10 cellular contexts compared by ENCODE assay signal in genomic region chr18:77087391-77088141, GRCh38. TPM values are rescaled to one million over a fixed set of nuclear protein-coding genes. Genes with fewer than 3 reads are reported as not detected.
A peak's percentile ranks its signal among the peaks of the same experiment; 100 is the strongest.
DNase-seq lines count a peak whose midpoint lies in the region; TF ChIP-seq lines count a peak whose summit lies in the region.
"Had no signal": no experiment of that assay in that cellular context is flagged by ENCODE, and none has a peak within 500 bp of the region (broad histone marks: within the 10 kb centered on the region; RNA-seq: fewer than 3 reads in every experiment).

No MANE protein-coding gene starts in this region.

- 23 to 26% methylated on average over 29 to 44 of the region's 55 CpGs for WGBS in tibial nerve, 2 donors

- peaks cover 33% of the 10 kb centered on the region for H3K4me1 ChIP-seq in adipocyte (ENCODE audit: control insufficient read depth, insufficient read depth, low read length)
- peaks cover 0 to 40% (median 18%) of the 10 kb centered on the region in 4 donors for H3K4me1 ChIP-seq in tibial nerve

- H3K27ac ChIP-seq in tibial nerve, result peak overlapping the region in 3 of 4 donors; percentile 25 to 58 (median 49)

- H3K36me3 ChIP-seq in adipocyte (ENCODE audit: control insufficient read depth, insufficient read depth, low read length, severe bottlenecking) (no peaks in the 10 kb centered on the region), tibial nerve (no peaks in the 10 kb centered on the region)

- peak overlapping the region; percentile 77 for H3K4me3 ChIP-seq in adipocyte (ENCODE audit: low read length)
- peak overlapping the region in 3 of 4 donors; percentile 19 to 42 (median 25) for H3K4me3 ChIP-seq in tibial nerve

- H3K27me3 ChIP-seq in adipocyte (replicated peaks; ENCODE audit: control insufficient read depth, insufficient read depth, low read length) (no peaks in the 10 kb centered on the region), tibial nerve (no peaks in the 10 kb centered on the region)

- no peak for TF ChIP-seq EP300 in tibial nerve (IDR thresholded peaks at IDR 0.05)

- TF ChIP-seq CTCF in tibial nerve (IDR thresholded peaks at IDR 0.05), result no peak

- intact Hi-C loops in head of caudate nucleus (cut with DNase I), result no loop called here

- H3K9ac ChIP-seq in adipocyte (ENCODE audit: low read length), result peak overlapping the region; percentile 76

- TF ChIP-seq POLR2A in tibial nerve (IDR thresholded peaks at IDR 0.05) (no peak), erythroblast (IDR thresholded peaks at IDR 0.05; ENCODE audit: low read length) (no peak)

- DNase-seq in adipocyte (ENCODE audit: low read depth), result peak; percentile 25
- DNase-seq in head of caudate nucleus, result peak in 33 of 42 donors; percentile 28 to 75 (median 56)
- peak; percentile 54 for DNase-seq in myocyte (ENCODE audit: low read depth)
- DNase-seq in tibial nerve (ENCODE audit: low spot score in 2 of 2), result no peak
- no peak for DNase-seq in NCI-H2196 (lab: John Stamatoyannopoulos, UW; ENCODE audit: unreplicated experiment)
- no peak for DNase-seq in erythroblast (lab: John Stamatoyannopoulos, UW)
- DNase-seq in GM19240 (ENCODE audit: insufficient read length, low spot score), result no peak
- no peak for DNase-seq in DMS79 (lab: John Stamatoyannopoulos, UW)
- DNase-seq: activated CD8-positive, alpha-beta T cell treated with anti-CD3 and anti-CD28 coated beads, Interleukin-2, amount 10 ng/mL, durations not matched to agents 7 days and 5 days; NCI-H748 treated with DMSO at 0.1 percent for 48 hours had no signal

- no peaks in the 10 kb centered on the region for H3K9me3 ChIP-seq in adipocyte (ENCODE audit: control insufficient read depth, low read length)
- H3K9me3 ChIP-seq in tibial nerve, result no peaks in the 10 kb centered on the region

RNA-seq across cellular contexts. Expression of gene MBP, which starts 45.0 kb away (rescaled TPM):
- 3.2 and 7.2 TPM in 2 replicates for total RNA-seq in myocyte
- 8.2 TPM for polyA plus RNA-seq in myocyte (2012)
- 1,000 to 10,000 TPM in 3 of 4 donors, 100 to 1,000 TPM in 1; 831 to 1,485 (median 1,405) TPM for total RNA-seq in tibial nerve

Comparison
In these comparisons a context has a peak if more than half of its experiments do, and no peak if none do; other contexts are left out.
1. DNase-seq: peak in adipocyte (single experiment), head of caudate nucleus (33 of 42) and myocyte (single experiment); none in tibial nerve (0 of 2), NCI-H2196 (single experiment), erythroblast (0 of 2), GM19240 (single experiment) and DMS79 (single experiment).
2. RNA of gene MBP, which starts 45.0 kb away (total RNA-seq): 831 to 1,485 TPM in tibial nerve; 3.2 to 7.2 TPM in myocyte; every median in the first group is over 100 times any median in the second.